Comparison of ENCODE assay signal across 10 cellular contexts in genomic region chr12:76920182-76921014, GRCh38. TPM values are rescaled to one million over a fixed set of nuclear protein-coding genes. Genes with fewer than 3 reads are reported as not detected.
DNase-seq lines count a peak whose midpoint lies in the region; ATAC-seq and TF ChIP-seq lines count a peak whose summit lies in the region.
"Had no signal": no experiment of that assay in that cellular context is flagged by ENCODE, and none has a peak within 500 bp of the region (broad histone marks: within the 10 kb centered on the region; RNA-seq: fewer than 3 reads in every experiment).

No MANE protein-coding gene starts in this region.

- in situ Hi-C loops in KBM-7 (cut with MboI; ENCODE audit: low pct_unique_long_range_greater_than_20kb, low sequenced_read_pairs) = no loop called here

- DNase-seq in activated CD8-positive, alpha-beta memory T cell treated with anti-CD3 and anti-CD28 coated beads, Interleukin-2, amount 10 ng/mL, durations not matched to agents 7 days and 5 days = no peak
- no peak for DNase-seq in activated CD8-positive, alpha-beta memory T cell treated with anti-CD3 and anti-CD28 coated beads for 24 hours
- peak; percentile 38 for DNase-seq in KBM-7
- DNase-seq in stimulated activated naive CD8-positive, alpha-beta T cell treated with anti-CD3 and anti-CD28 coated beads, Interleukin-15, amount 100 ng/mL, for 72 hours = peak in 1 of 2 donors; percentile 14
- DNase-seq in caudate nucleus (lab: John Stamatoyannopoulos, UW) = no peak
- no peak for DNase-seq in GM19240 (ENCODE audit: insufficient read length, low spot score)
- DNase-seq in omental fat pad (ENCODE audit: low spot score) = no peak
- DNase-seq: erythroblast, T-helper 9 cell had no signal

- no peak overlapping the region for H3K4me3 Mint-ChIP-seq in activated CD8-positive, alpha-beta memory T cell treated with anti-CD3 and anti-CD28 coated beads, Interleukin-2, amount 10 ng/mL, durations not matched to agents 7 days and 5 days
- peak overlapping the region in 1 of 2 donors; percentile 16 for H3K4me3 Mint-ChIP-seq in stimulated activated naive CD8-positive, alpha-beta T cell treated with anti-CD3 and anti-CD28 coated beads, Interleukin-15, amount 100 ng/mL, for 72 hours

- peak; percentile 12 for ATAC-seq in activated CD8-positive, alpha-beta memory T cell treated with anti-CD3 and anti-CD28 coated beads, Interleukin-2, amount 10 ng/mL, durations not matched to agents 7 days and 5 days
- peak; percentile 66 for ATAC-seq in HG02840 (IDR thresholded peaks at IDR 0.05; ENCODE audit: low FRiP score, unreplicated experiment)
- ATAC-seq in stimulated activated naive CD8-positive, alpha-beta T cell treated with anti-CD3 and anti-CD28 coated beads, Interleukin-15, amount 100 ng/mL, for 72 hours = peak; percentile 91
- ATAC-seq in omental fat pad (ENCODE audit: low FRiP score) = no peak

- H3K27ac ChIP-seq in caudate nucleus (ENCODE audit: low read depth, low read length) = no peak overlapping the region

- H3K27me3 Mint-ChIP-seq in activated CD8-positive, alpha-beta memory T cell treated with anti-CD3 and anti-CD28 coated beads, Interleukin-2, amount 10 ng/mL, durations not matched to agents 7 days and 5 days = peaks cover 27% of the 10 kb centered on the region
- H3K27me3 Mint-ChIP-seq in stimulated activated naive CD8-positive, alpha-beta T cell treated with anti-CD3 and anti-CD28 coated beads, Interleukin-15, amount 100 ng/mL, for 72 hours = peaks cover 5% of the 10 kb centered on the region

- TF ChIP-seq CTCF in omental fat pad (IDR thresholded peaks at IDR 0.05) = no peak

- no peaks in the 10 kb centered on the region for H3K36me3 Mint-ChIP-seq in activated CD8-positive, alpha-beta memory T cell treated with anti-CD3 and anti-CD28 coated beads, Interleukin-2, amount 10 ng/mL, durations not matched to agents 7 days and 5 days

- CTCF ChIA-PET in activated CD8-positive, alpha-beta memory T cell treated with anti-CD3 and anti-CD28 coated beads, Interleukin-2, amount 10 ng/mL, durations not matched to agents 7 days and 5 days (lab: Charles Lee) = no interaction called here

- peaks cover 7% of the 10 kb centered on the region for H3K4me1 Mint-ChIP-seq in activated CD8-positive, alpha-beta memory T cell treated with anti-CD3 and anti-CD28 coated beads, Interleukin-2, amount 10 ng/mL, durations not matched to agents 7 days and 5 days
- H3K4me1 Mint-ChIP-seq in stimulated activated naive CD8-positive, alpha-beta T cell treated with anti-CD3 and anti-CD28 coated beads, Interleukin-15, amount 100 ng/mL, for 72 hours = peaks cover 11% of the 10 kb centered on the region

- H3K27ac Mint-ChIP-seq in activated CD8-positive, alpha-beta memory T cell treated with anti-CD3 and anti-CD28 coated beads, Interleukin-2, amount 10 ng/mL, durations not matched to agents 7 days and 5 days = no peak overlapping the region
- H3K27ac Mint-ChIP-seq in stimulated activated naive CD8-positive, alpha-beta T cell treated with anti-CD3 and anti-CD28 coated beads, Interleukin-15, amount 100 ng/mL, for 72 hours = peak overlapping the region in 1 of 2 donors; percentile 57

- H3K9me3 Mint-ChIP-seq in activated CD8-positive, alpha-beta memory T cell treated with anti-CD3 and anti-CD28 coated beads, Interleukin-2, amount 10 ng/mL, durations not matched to agents 7 days and 5 days (ENCODE audit: low read depth) = no peaks in the 10 kb centered on the region
- no peaks in the 10 kb centered on the region for H3K9me3 Mint-ChIP-seq in stimulated activated naive CD8-positive, alpha-beta T cell treated with anti-CD3 and anti-CD28 coated beads, Interleukin-15, amount 100 ng/mL, for 72 hours

RNA-seq across cellular contexts. Expression of gene CSRP2, which starts 41.6 kb away (rescaled TPM):
- total RNA-seq in activated CD8-positive, alpha-beta memory T cell treated with anti-CD3 and anti-CD28 coated beads, Interleukin-2, amount 10 ng/mL, durations not matched to agents 7 days and 5 days = 1 to 10 TPM in 1 of 2 experiments, not detected in 1; 1.2 TPM
- 10 to 100 TPM; 14.3 to 49.7 (median 24.4) TPM for total RNA-seq in omental fat pad

Comparison
In these comparisons a context has a peak if more than half of its experiments do, and no peak if none do; other contexts are left out.
1. RNA of gene CSRP2, which starts 41.6 kb away (total RNA-seq): 14.3 to 49.7 TPM in omental fat pad; 1.2 TPM in activated CD8-positive, alpha-beta memory T cell treated with anti-CD3 and anti-CD28 coated beads, Interleukin-2, amount 10 ng/mL, durations not matched to agents 7 days and 5 days; every median in the first group is over 4 times any median in the second.